In genomic region chr6:43181621-43181941, GRCh38 we compare ENCODE assay signal across 1 cellular context.
TF ChIP-seq lines count a peak whose summit lies in the region.

No MANE protein-coding gene starts in this region.

TF ChIP-seq in H1, 55 proteins besides CTCF, POLR2A, EP300 and RAD21:
- no peak for TF ChIP-seq HDAC6 (IDR thresholded peaks at IDR 0.05; ENCODE audit: low read depth, low read length)
- no peak for TF ChIP-seq GABPA (IDR thresholded peaks at IDR 0.05; ENCODE audit: borderline replicate concordance, insufficient read depth, low read length)
- TF ChIP-seq RFX5 (IDR thresholded peaks at IDR 0.05; ENCODE audit: borderline replicate concordance, low read depth, low read length) = no peak
- no peak for TF ChIP-seq SIN3A (conservative IDR thresholded peaks at IDR 0.05 in 1 of 2, IDR thresholded peaks at IDR 0.05 in 1 of 2; ENCODE audit: low read depth in 1 of 2, low read length in 2 of 2)
- TF ChIP-seq PHF8 (conservative IDR thresholded peaks at IDR 0.05; ENCODE audit: low read depth, low read length) = no peak
- peak; percentile 36; the same call in 1 of the 2 replicates for TF ChIP-seq CREB1 (IDR thresholded peaks at IDR 0.05)
- TF ChIP-seq TCF12 (IDR thresholded peaks at IDR 0.05; ENCODE audit: low read depth, low read length) = no peak
- TF ChIP-seq SP4 (IDR thresholded peaks at IDR 0.05; ENCODE audit: low read length) = no peak
- no peak for TF ChIP-seq CHD7 (IDR thresholded peaks at IDR 0.05; ENCODE audit: insufficient replicate concordance, low read length)
- TF ChIP-seq USF2 (IDR thresholded peaks at IDR 0.05; ENCODE audit: low read length) = 0 out of 2 replicates have a peak, but pooled peaks have one; percentile 2
- TF ChIP-seq CHD1 (IDR thresholded peaks at IDR 0.05; ENCODE audit: low read depth, low read length) = no peak
- no peak for TF ChIP-seq EGR1 (IDR thresholded peaks at IDR 0.05; ENCODE audit: borderline replicate concordance, low read depth, low read length)
- no peak for TF ChIP-seq JUN (IDR thresholded peaks at IDR 0.05; ENCODE audit: low read depth, low read length)
- no peak for TF ChIP-seq TAF1 (IDR thresholded peaks at IDR 0.05; ENCODE audit: low read depth, low read length)
- TF ChIP-seq TEAD4 (IDR thresholded peaks at IDR 0.05; ENCODE audit: low read depth, low read length) = no peak
- TF ChIP-seq POLR2AphosphoS5 (IDR thresholded peaks at IDR 0.05; ENCODE audit: low read depth, low read length) = 0 out of 2 replicates have a peak, but pooled peaks have one; percentile 98
- TF ChIP-seq SP2 (IDR thresholded peaks at IDR 0.05; ENCODE audit: low read length) = no peak
- no peak for TF ChIP-seq MAX (IDR thresholded peaks at IDR 0.05)
